In genomic region chr1:38059632-38060286, GRCh38 we compare ENCODE assay signal across 1 cellular context.
TF ChIP-seq lines count a peak whose summit lies in the region.

No MANE protein-coding gene starts in this region.

TF ChIP-seq in IMR-90, 13 proteins besides CTCF, POLR2A, EP300 and RAD21:
- TF ChIP-seq MAFK (IDR thresholded peaks at IDR 0.05; ENCODE audit: low read depth, low read length) = peak; percentile 89
- TF ChIP-seq BHLHE40 (IDR thresholded peaks at IDR 0.05; ENCODE audit: low read depth, low read length) = no peak
TF ChIP-seq in IMR-90: peak in this region for 1.
